Comparison of ENCODE assay signal across 24 cellular contexts in genomic region chr1:25878690-25879089, GRCh38. TPM values are rescaled to one million over a fixed set of nuclear protein-coding genes. Genes with fewer than 3 reads are reported as not detected.
"Had no signal": no experiment of that assay in that cellular context is flagged by ENCODE, and none has a peak within 500 bp of the region (broad histone marks: within the 10 kb centered on the region; RNA-seq: fewer than 3 reads in every experiment).

No MANE protein-coding gene starts in this region.

- H3K36me3 Mint-ChIP-seq: natural killer cell; stimulated activated memory B cell treated with anti-CD40 and anti-IgM and Interleukin-4, amounts not matched to agents 10 μg/mL and 1 μg/mL and 100 μg/mL, for 72 hours had no signal

- H2AFZ ChIP-seq: parathyroid adenoma had no signal

- H3K27ac Mint-ChIP-seq: natural killer cell; stimulated activated memory B cell treated with anti-CD40 and anti-IgM and Interleukin-4, amounts not matched to agents 10 μg/mL and 1 μg/mL and 100 μg/mL, for 72 hours had no signal

- H3K27ac ChIP-seq: lower lobe of right lung, neutrophil, parathyroid adenoma, psoas muscle, spleen, tibial artery, vagina had no signal

- H3K27me3 Mint-ChIP-seq: effector memory CD8-positive, alpha-beta T cell; stimulated activated memory B cell treated with anti-CD40 and anti-IgM and Interleukin-4, amounts not matched to agents 10 μg/mL and 1 μg/mL and 100 μg/mL, for 72 hours had no signal

- FAIRE-seq: endometrium, frontal cortex, keratinocyte had no signal

- H3K4me3 ChIP-seq: lower lobe of right lung, psoas muscle, skin epidermis, spleen, testis, tibial artery, vagina had no signal

- H3K79me2 ChIP-seq: parathyroid adenoma had no signal

- H3K9me3 Mint-ChIP-seq: effector memory CD8-positive, alpha-beta T cell; natural killer cell; neural crest cell; stimulated activated memory B cell treated with anti-CD40 and anti-IgM and Interleukin-4, amounts not matched to agents 10 μg/mL and 1 μg/mL and 100 μg/mL, for 72 hours had no signal

- H3K9me3 ChIP-seq: lower lobe of right lung, neutrophil, psoas muscle, spleen, testis, tibial artery, vagina had no signal

- H3K4me3 Mint-ChIP-seq: effector memory CD8-positive, alpha-beta T cell; natural killer cell; neural crest cell; stimulated activated memory B cell treated with anti-CD40 and anti-IgM and Interleukin-4, amounts not matched to agents 10 μg/mL and 1 μg/mL and 100 μg/mL, for 72 hours had no signal

- DNase-seq: cortex of kidney; effector memory CD8-positive, alpha-beta T cell; left ventricle myocardium superior; lower lobe of right lung; natural killer cell; stimulated activated CD4-positive, alpha-beta T cell treated with anti-CD3 and anti-CD28 coated beads, Interleukin-4, amount 100 ng/mL, for 4 hours; stimulated activated naive CD8-positive, alpha-beta T cell treated with anti-CD3 and anti-CD28 coated beads, Interleukin-15, Interleukin-2, amounts not matched to agents 100 U/mL and 50 U/mL, for 24 hours; substantia nigra; testis; tibial artery had no signal

- ATAC-seq: effector memory CD8-positive, alpha-beta T cell; left ventricle myocardium superior; lower lobe of right lung; natural killer cell; psoas muscle; right cardiac atrium; stimulated activated memory B cell treated with anti-CD40 and anti-IgM and Interleukin-4, amounts not matched to agents 10 μg/mL and 1 μg/mL and 100 μg/mL, for 72 hours; stimulated activated naive CD8-positive, alpha-beta T cell treated with anti-CD3 and anti-CD28 coated beads, Interleukin-15, Interleukin-2, amounts not matched to agents 100 U/mL and 50 U/mL, for 24 hours had no signal

- H3K9ac ChIP-seq: parathyroid adenoma had no signal

- H3K27me3 ChIP-seq: neutrophil, spleen, testis, tibial artery, vagina had no signal

- H3K36me3 ChIP-seq: lower lobe of right lung, neutrophil, spleen, tibial artery, vagina had no signal

RNA-seq across cellular contexts. Expression of gene AUNIP, which starts 19.4 kb away (rescaled TPM):
- total RNA-seq: left ventricle myocardium superior, lower lobe of right lung, mesenteric fat pad, omental fat pad had no signal
- polyA plus RNA-seq: right cardiac atrium had no signal
